ENCODE assay signal across 8 cellular contexts in genomic region chr12:11812558-11813421, GRCh38.
A peak's percentile ranks its signal among the peaks of the same experiment; 100 is the strongest.
DNase-seq lines count a peak whose midpoint lies in the region; ATAC-seq and TF ChIP-seq lines count a peak whose summit lies in the region.

No MANE protein-coding gene starts in this region.

- TF ChIP-seq POLR2A in erythroblast (IDR thresholded peaks at IDR 0.05; ENCODE audit: low read length), result no peak

- no peaks in the 10 kb centered on the region for H3K9me3 Mint-ChIP-seq in activated CD4-positive, alpha-beta memory T cell treated with anti-CD3 and anti-CD28 coated beads for 36 hours

- POLR2A ChIA-PET in activated CD4-positive, alpha-beta memory T cell treated with anti-CD3 and anti-CD28 coated beads for 36 hours (lab: Charles Lee), result interaction anchor here (0.7 to 3.9 kb wide), 9 partner anchors 10 to 197 kb away, joined by 3 to 24 read pairs (median 5); no protein-coding TSS in a partner anchor

- H3K36me3 Mint-ChIP-seq in activated CD4-positive, alpha-beta memory T cell treated with anti-CD3 and anti-CD28 coated beads for 36 hours, result peaks cover 14% of the 10 kb centered on the region

- peak; percentile 41 for DNase-seq in activated CD4-positive, alpha-beta memory T cell treated with anti-CD3 and anti-CD28 coated beads for 36 hours
- DNase-seq in cardiac muscle cell (ENCODE audit: low read depth in 1 of 2, low spot score in 1 of 2) (peak; percentile 33 to 54), pons (ENCODE audit: low spot score) (peak; percentile 80), erythroblast (lab: John Stamatoyannopoulos, UW) (no peak)
- no peak for DNase-seq in stimulated activated CD4-positive, alpha-beta T cell treated with anti-CD3 and anti-CD28 coated beads, Interleukin-4, amount 100 ng/mL, for 1 hour

- CTCF ChIA-PET in activated CD4-positive, alpha-beta memory T cell treated with anti-CD3 and anti-CD28 coated beads for 36 hours (lab: Charles Lee), result interaction anchor here (0.6 to 3.1 kb wide), 5 partner anchors 20 to 220 kb away, joined by 3 to 15 read pairs (median 4); no protein-coding TSS in a partner anchor

- H3K4me1 ChIP-seq in ES-I3 (ENCODE audit: insufficient read depth, low read length) (peaks cover 41% of the 10 kb centered on the region), cardiac muscle cell (ENCODE audit: low read depth) (peaks cover 36% of the 10 kb centered on the region)

- H3K27ac ChIP-seq in KOPT-K1 (ENCODE audit: low read depth, low read length, poor library complexity, severe bottlenecking) (peak overlapping the region; percentile 97), cardiac muscle cell (peak overlapping the region; percentile 69)

- H3K27me3 Mint-ChIP-seq in activated CD4-positive, alpha-beta memory T cell treated with anti-CD3 and anti-CD28 coated beads for 36 hours, result no peaks in the 10 kb centered on the region

- H3K36me3 ChIP-seq in ES-I3 (ENCODE audit: insufficient read depth, low read length) (no peaks in the 10 kb centered on the region), KOPT-K1 (ENCODE audit: insufficient read depth, low read length) (no peaks in the 10 kb centered on the region), cardiac muscle cell (no peaks in the 10 kb centered on the region)

- TF ChIP-seq CTCF in cardiac muscle cell (IDR thresholded peaks at IDR 0.05; ENCODE audit: low read depth, low read length), result peak; percentile 14

- H3K4me1 Mint-ChIP-seq in activated CD4-positive, alpha-beta memory T cell treated with anti-CD3 and anti-CD28 coated beads for 36 hours (ENCODE audit: low read depth), result peaks cover 80% of the 10 kb centered on the region

- H3K27me3 ChIP-seq in cardiac muscle cell, result no peaks in the 10 kb centered on the region

- peak; percentile 65 for ATAC-seq in GM21381 (IDR thresholded peaks at IDR 0.05; ENCODE audit: unreplicated experiment)

- peak overlapping the region; percentile 35 for H3K9ac ChIP-seq in ES-I3 (ENCODE audit: low read depth, low read length)

- intact Hi-C loops in activated CD4-positive, alpha-beta memory T cell treated with anti-CD3 and anti-CD28 coated beads for 36 hours (cut with micrococcal nuclease), result loop anchor here (2.0 to 5.0 kb wide), 3 partner anchors 46 to 80 kb away; no protein-coding TSS in a partner anchor

- H3K4me3 Mint-ChIP-seq in activated CD4-positive, alpha-beta memory T cell treated with anti-CD3 and anti-CD28 coated beads for 36 hours, result peak overlapping the region; percentile 63

- no peaks in the 10 kb centered on the region; the same call in 1 of the 2 replicates for H3K9me3 ChIP-seq in ES-I3 (ENCODE audit: control insufficient read depth, insufficient read depth, low read length)
- H3K9me3 ChIP-seq in KOPT-K1 (ENCODE audit: insufficient read depth, low read length, poor library complexity, severe bottlenecking), result no peaks in the 10 kb centered on the region
- H3K9me3 ChIP-seq in cardiac muscle cell (ENCODE audit: low read depth), result no peaks in the 10 kb centered on the region

- no peak overlapping the region for H3K4me3 ChIP-seq in cardiac muscle cell

- H3K27ac Mint-ChIP-seq in activated CD4-positive, alpha-beta memory T cell treated with anti-CD3 and anti-CD28 coated beads for 36 hours, result peak overlapping the region; percentile 78

Comparison
In these comparisons a context has a peak if more than half of its experiments do, and no peak if none do; other contexts are left out.
1. DNase-seq: peak in activated CD4-positive, alpha-beta memory T cell treated with anti-CD3 and anti-CD28 coated beads for 36 hours (single experiment), cardiac muscle cell (2 of 2) and pons (single experiment); none in erythroblast (0 of 2) and stimulated activated CD4-positive, alpha-beta T cell treated with anti-CD3 and anti-CD28 coated beads, Interleukin-4, amount 100 ng/mL, for 1 hour (single experiment).